7 cellular contexts compared by ENCODE assay signal in genomic region chr19:2215281-2215751, GRCh38. TPM values are rescaled to one million over a fixed set of nuclear protein-coding genes. Genes with fewer than 3 reads are reported as not detected.
A peak's percentile ranks its signal among the peaks of the same experiment; 100 is the strongest.
DNase-seq lines count a peak whose midpoint lies in the region; ATAC-seq and TF ChIP-seq lines count a peak whose summit lies in the region.
"Had no signal": no experiment of that assay in that cellular context is flagged by ENCODE, and none has a peak within 500 bp of the region (broad histone marks: within the 10 kb centered on the region; RNA-seq: fewer than 3 reads in every experiment).

No MANE protein-coding gene starts in this region.

- H3K27ac ChIP-seq in breast epithelium = no peak overlapping the region
- H3K27ac ChIP-seq: A549 had no signal

- intact Hi-C loops in breast epithelium (cut with DNase I; ENCODE audit: low total_unique reads) = no loop called here

- DNase-seq in NCI-H2081 (lab: John Stamatoyannopoulos, UW) = peak; percentile 50 to 77
- no peak for DNase-seq in NCI-H2081 treated with DMSO at 0.1 percent for 48 hours (lab: John Stamatoyannopoulos, UW)
- DNase-seq in activated CD8-positive, alpha-beta T cell treated with anti-CD3 and anti-CD28 coated beads, Interleukin-2, amount 10 ng/mL, durations not matched to agents 7 days and 5 days = no peak
- DNase-seq in progenitor cell of endocrine pancreas (ENCODE audit: low spot score, unreplicated experiment) = no peak
- no peak for DNase-seq in DMS79 (lab: John Stamatoyannopoulos, UW)
- DNase-seq in breast epithelium (ENCODE audit: low spot score in 2 of 2) = no peak

- TF ChIP-seq CTCF in progenitor cell of endocrine pancreas (IDR thresholded peaks at IDR 0.05; ENCODE audit: unreplicated experiment) (no peak), breast epithelium (IDR thresholded peaks at IDR 0.05) (no peak)

- POLR2A ChIA-PET in activated CD8-positive, alpha-beta T cell treated with anti-CD3 and anti-CD28 coated beads, Interleukin-2, amount 10 ng/mL, durations not matched to agents 7 days and 5 days (lab: Charles Lee) = no interaction called here

- CTCF ChIA-PET in activated CD8-positive, alpha-beta T cell treated with anti-CD3 and anti-CD28 coated beads, Interleukin-2, amount 10 ng/mL, durations not matched to agents 7 days and 5 days (lab: Charles Lee) = interaction anchor here (0.7 kb wide), 1 partner anchor 8 kb away, joined by 3 read pairs; no protein-coding TSS in a partner anchor

- TF ChIP-seq POLR2A in breast epithelium (IDR thresholded peaks at IDR 0.05) = no peak

- H3K9me3 Mint-ChIP-seq in activated CD8-positive, alpha-beta T cell treated with anti-CD3 and anti-CD28 coated beads, Interleukin-2, amount 10 ng/mL, durations not matched to agents 7 days and 5 days (ENCODE audit: insufficient read depth) = no peaks in the 10 kb centered on the region
- no peaks in the 10 kb centered on the region for H3K9me3 Mint-ChIP-seq in progenitor cell of endocrine pancreas (ENCODE audit: low read depth)

- H3K4me1 ChIP-seq in breast epithelium = no peaks in the 10 kb centered on the region
- H3K4me1 ChIP-seq: A549 had no signal

- H3K36me3 Mint-ChIP-seq in activated CD8-positive, alpha-beta T cell treated with anti-CD3 and anti-CD28 coated beads, Interleukin-2, amount 10 ng/mL, durations not matched to agents 7 days and 5 days (ENCODE audit: low read depth) = peaks cover 48% of the 10 kb centered on the region
- H3K36me3 Mint-ChIP-seq in progenitor cell of endocrine pancreas (ENCODE audit: insufficient read depth) = peaks cover 12% of the 10 kb centered on the region

- H3K4me3 ChIP-seq in breast epithelium = no peak overlapping the region
- H3K4me3 ChIP-seq: A549 had no signal

- ATAC-seq in activated CD8-positive, alpha-beta T cell treated with anti-CD3 and anti-CD28 coated beads, Interleukin-2, amount 10 ng/mL, durations not matched to agents 7 days and 5 days = no peak
- ATAC-seq: A549 had no signal

- H3K27ac Mint-ChIP-seq in activated CD8-positive, alpha-beta T cell treated with anti-CD3 and anti-CD28 coated beads, Interleukin-2, amount 10 ng/mL, durations not matched to agents 7 days and 5 days = peak overlapping the region; percentile 43
- peak overlapping the region; percentile 56 for H3K27ac Mint-ChIP-seq in progenitor cell of endocrine pancreas

- H3K4me1 Mint-ChIP-seq in activated CD8-positive, alpha-beta T cell treated with anti-CD3 and anti-CD28 coated beads, Interleukin-2, amount 10 ng/mL, durations not matched to agents 7 days and 5 days (ENCODE audit: low read depth) = peaks cover 5% of the 10 kb centered on the region
- H3K4me1 Mint-ChIP-seq in progenitor cell of endocrine pancreas (ENCODE audit: low read depth) = no peaks in the 10 kb centered on the region

- H3K4me3 Mint-ChIP-seq in activated CD8-positive, alpha-beta T cell treated with anti-CD3 and anti-CD28 coated beads, Interleukin-2, amount 10 ng/mL, durations not matched to agents 7 days and 5 days = no peak overlapping the region
- H3K4me3 Mint-ChIP-seq in progenitor cell of endocrine pancreas (ENCODE audit: low read depth) = no peak overlapping the region

- no peaks in the 10 kb centered on the region for H3K27me3 ChIP-seq in breast epithelium

- H3K9me3 ChIP-seq in breast epithelium = no peaks in the 10 kb centered on the region
- H3K9me3 ChIP-seq: A549 had no signal

- H3K27me3 Mint-ChIP-seq in activated CD8-positive, alpha-beta T cell treated with anti-CD3 and anti-CD28 coated beads, Interleukin-2, amount 10 ng/mL, durations not matched to agents 7 days and 5 days (ENCODE audit: low read depth) = no peaks in the 10 kb centered on the region
- no peaks in the 10 kb centered on the region for H3K27me3 Mint-ChIP-seq in progenitor cell of endocrine pancreas

- H3K36me3 ChIP-seq in breast epithelium = peaks cover 5% of the 10 kb centered on the region

RNA-seq across cellular contexts. Expression of gene PLEKHJ1, which starts 20.8 kb away (rescaled TPM):
- total RNA-seq in activated CD8-positive, alpha-beta T cell treated with anti-CD3 and anti-CD28 coated beads, Interleukin-2, amount 10 ng/mL, durations not matched to agents 7 days and 5 days = 10 to 100 TPM; 78.0 to 79.9 TPM
- 116 and 119 TPM in 2 replicates for total RNA-seq in progenitor cell of endocrine pancreas
- total RNA-seq in breast epithelium = 10 to 100 TPM; 44.6 to 52.8 (median 47.4) TPM

RNA-seq across cellular contexts. Expression of gene SF3A2, which starts 21.3 kb away (rescaled TPM):
- 100 to 1,000 TPM; 157 to 163 TPM for total RNA-seq in activated CD8-positive, alpha-beta T cell treated with anti-CD3 and anti-CD28 coated beads, Interleukin-2, amount 10 ng/mL, durations not matched to agents 7 days and 5 days
- total RNA-seq in progenitor cell of endocrine pancreas (152 and 156 TPM in 2 replicates), breast epithelium (10 to 100 TPM; 32.6 to 38.0 (median 33.3) TPM)

RNA-seq across cellular contexts. Expression of gene AMH, which starts 33.8 kb away (rescaled TPM):
- total RNA-seq in activated CD8-positive, alpha-beta T cell treated with anti-CD3 and anti-CD28 coated beads, Interleukin-2, amount 10 ng/mL, durations not matched to agents 7 days and 5 days = 10 to 100 TPM; 10.3 to 12.1 TPM
- total RNA-seq in progenitor cell of endocrine pancreas = 58.4 and 71.3 TPM in 2 replicates
- total RNA-seq in breast epithelium = 1 to 10 TPM in 2 of 3 donors, not detected in 1; 2.5 to 3.9 TPM

RNA-seq across cellular contexts. Expression of gene JSRP1, which starts 40.9 kb away (rescaled TPM):
- total RNA-seq in activated CD8-positive, alpha-beta T cell treated with anti-CD3 and anti-CD28 coated beads, Interleukin-2, amount 10 ng/mL, durations not matched to agents 7 days and 5 days = not detected
- total RNA-seq in progenitor cell of endocrine pancreas (1.00 and 1.6 TPM in 2 replicates), breast epithelium (1 to 10 TPM in 2 of 3 donors, not detected in 1; 1.0 to 2.3 TPM)

RNA-seq across cellular contexts. Expression of gene DOT1L, which starts 51.6 kb away (rescaled TPM):
- 10 to 100 TPM; 70.6 to 74.3 TPM for total RNA-seq in activated CD8-positive, alpha-beta T cell treated with anti-CD3 and anti-CD28 coated beads, Interleukin-2, amount 10 ng/mL, durations not matched to agents 7 days and 5 days
- 102 and 106 TPM in 2 replicates for total RNA-seq in progenitor cell of endocrine pancreas
- 10 to 100 TPM in 1 of 3 donors, 1 to 10 TPM in 2; 7.7 to 10.2 (median 8.0) TPM for total RNA-seq in breast epithelium

Comparison
In these comparisons a context has a peak if more than half of its experiments do, and no peak if none do; other contexts are left out.
1. DNase-seq: peak in NCI-H2081 (2 of 2); none in NCI-H2081 treated with DMSO at 0.1 percent for 48 hours (single experiment), activated CD8-positive, alpha-beta T cell treated with anti-CD3 and anti-CD28 coated beads, Interleukin-2, amount 10 ng/mL, durations not matched to agents 7 days and 5 days (single experiment), progenitor cell of endocrine pancreas (single experiment), DMS79 (single experiment) and breast epithelium (0 of 2).